1 cellular context compared by ENCODE assay signal in genomic region chr4:57193996-57194675, GRCh38.
TF ChIP-seq lines count a peak whose summit lies in the region.

No MANE protein-coding gene starts in this region.

TF ChIP-seq in H1, 55 proteins besides CTCF, POLR2A, EP300 and RAD21:
- TF ChIP-seq MAFK (IDR thresholded peaks at IDR 0.05; ENCODE audit: low read depth, low read length) (no peak), KDM4A (IDR thresholded peaks at IDR 0.05; ENCODE audit: low read depth, low read length, severe bottlenecking) (peak; percentile 27), HDAC6 (IDR thresholded peaks at IDR 0.05; ENCODE audit: low read depth, low read length) (no peak), GTF2F1 (IDR thresholded peaks at IDR 0.05; ENCODE audit: borderline replicate concordance, low read depth, low read length) (no peak), ASH2L (IDR thresholded peaks at IDR 0.05; ENCODE audit: low read length) (peak; percentile 25), CHD1 (IDR thresholded peaks at IDR 0.05; ENCODE audit: low read depth, low read length) (no peak), SAP30 (IDR thresholded peaks at IDR 0.05; ENCODE audit: insufficient read depth, insufficient replicate concordance, low read length) (no peak), TAF1 (IDR thresholded peaks at IDR 0.05; ENCODE audit: low read depth, low read length) (no peak), CBX5 (IDR thresholded peaks at IDR 0.05; ENCODE audit: low read depth, low read length) (no peak), YY1 (IDR thresholded peaks at IDR 0.05; ENCODE audit: low read depth, low read length) (no peak), PHF8 (conservative IDR thresholded peaks at IDR 0.05; ENCODE audit: low read depth, low read length) (no peak), SIRT6 (IDR thresholded peaks at IDR 0.05; ENCODE audit: low read length) (no peak), HDAC2 (IDR thresholded peaks at IDR 0.05; ENCODE audit: borderline replicate concordance in 1 of 2, low read depth in 2 of 2, low read length in 2 of 2) (peak in 1 of 2 experiments; percentile 28; a peak in 1 of 4 replicates)
